In the genomic region with DNA sequence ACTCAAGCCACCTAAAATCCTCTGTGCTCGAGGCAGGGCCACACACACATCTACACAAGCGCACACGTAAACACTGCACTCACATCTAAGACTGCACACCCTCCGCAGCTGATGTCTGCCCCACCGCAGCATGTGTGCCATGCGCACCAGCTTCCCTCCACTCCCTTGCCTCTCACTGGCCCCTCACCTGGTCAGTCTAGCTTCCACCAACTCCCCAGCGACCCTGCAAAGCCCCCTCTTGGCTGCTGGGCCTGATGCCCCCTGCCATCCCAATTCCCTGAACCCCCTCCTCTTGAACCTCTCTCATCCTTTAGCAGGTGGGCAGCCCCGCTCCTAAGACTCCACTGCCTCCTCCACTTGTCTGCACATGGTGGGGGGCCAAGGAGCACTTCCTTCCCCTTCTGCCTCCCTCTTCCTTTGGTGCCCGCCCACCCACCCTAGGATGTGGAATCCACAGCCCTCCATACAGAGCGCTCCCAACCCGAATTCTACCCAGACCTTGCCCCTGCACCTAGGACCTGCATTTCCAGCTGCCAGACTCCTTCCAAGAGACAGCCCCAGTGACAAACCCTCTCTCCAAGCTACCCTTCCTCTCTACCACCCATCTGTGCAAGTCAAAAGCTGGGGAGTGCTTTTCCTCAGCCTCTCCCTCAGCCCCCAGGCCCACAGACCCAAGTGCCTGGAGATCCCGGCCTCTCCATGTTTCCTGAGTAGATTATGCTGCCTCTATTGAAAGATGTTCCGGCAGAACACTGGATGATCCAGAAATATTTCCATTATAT, we compare ENCODE assay signal across 15 cellular contexts. TPM values are rescaled to one million over a fixed set of nuclear protein-coding genes. Genes with fewer than 3 reads are reported as not detected.
"Had no signal": no experiment of that assay in that cellular context is flagged by ENCODE, and none has a peak within 500 bp of the region (broad histone marks: within the 10 kb centered on the region; RNA-seq: fewer than 3 reads in every experiment).

No MANE protein-coding gene starts in this region.

- DNase-seq: activated CD4-positive, alpha-beta memory T cell treated with anti-CD3 and anti-CD28 coated beads, Interleukin-2, amount 10 ng/mL, durations not matched to agents 7 days and 5 days; activated CD4-positive, alpha-beta T cell treated with anti-CD3 and anti-CD28 coated beads for 36 hours; activated CD8-positive, alpha-beta memory T cell treated with anti-CD3 and anti-CD28 coated beads, Interleukin-2, amount 50 U/mL, for 48 hours; activated naive CD4-positive, alpha-beta T cell; caudate nucleus; effector memory CD4-positive, alpha-beta T cell; mammary epithelial cell; stimulated activated CD4-positive, alpha-beta T cell treated with anti-CD3 and anti-CD28 coated beads, Interleukin-2, amount 100 ng/mL, for 24 hours; stimulated activated naive B cell treated with anti-CD40 and anti-IgM and Interleukin-4, amounts not matched to agents 10 μg/mL and 1 μg/mL and 100 μg/mL, for 72 hours; T-helper 9 cell had no signal

- H3K27me3 ChIP-seq: SJSA1 had no signal

- H3K4me1 Mint-ChIP-seq: activated CD4-positive, alpha-beta memory T cell treated with anti-CD3 and anti-CD28 coated beads, Interleukin-2, amount 10 ng/mL, durations not matched to agents 7 days and 5 days; activated CD4-positive, alpha-beta T cell treated with anti-CD3 and anti-CD28 coated beads for 36 hours had no signal

- H3K27me3 Mint-ChIP-seq: activated CD4-positive, alpha-beta memory T cell treated with anti-CD3 and anti-CD28 coated beads, Interleukin-2, amount 10 ng/mL, durations not matched to agents 7 days and 5 days had no signal

- H3K36me3 Mint-ChIP-seq: stimulated activated naive B cell treated with anti-CD40 and anti-IgM and Interleukin-4, amounts not matched to agents 10 μg/mL and 1 μg/mL and 100 μg/mL, for 72 hours; type B pancreatic cell had no signal

- H3K9me3 Mint-ChIP-seq: activated CD4-positive, alpha-beta memory T cell treated with anti-CD3 and anti-CD28 coated beads, Interleukin-2, amount 10 ng/mL, durations not matched to agents 7 days and 5 days; activated T-helper 1 cell treated with anti-CD3 and anti-CD28 coated beads, Interleukin-12 subunit alpha, Interleukin-12 subunit beta, Interleukin-2, Interleukin-4 antibody, amounts not matched to agents 30 ng/mL and 10 ng/mL and 1 ng/mL, durations not matched to agents 14 hours and 24 hours and 36 hours; neural crest cell; stimulated activated naive B cell treated with anti-CD40 and anti-IgM and Interleukin-4, amounts not matched to agents 10 μg/mL and 1 μg/mL and 100 μg/mL, for 72 hours; type B pancreatic cell had no signal

- H3K36me3 ChIP-seq: SJSA1 had no signal

- ATAC-seq: activated CD4-positive, alpha-beta T cell treated with anti-CD3 and anti-CD28 coated beads for 36 hours; stimulated activated naive B cell treated with anti-CD40 and anti-IgM and Interleukin-4, amounts not matched to agents 10 μg/mL and 1 μg/mL and 100 μg/mL, for 72 hours had no signal

- H3K4me3 Mint-ChIP-seq: activated CD4-positive, alpha-beta memory T cell treated with anti-CD3 and anti-CD28 coated beads, Interleukin-2, amount 10 ng/mL, durations not matched to agents 7 days and 5 days; activated CD4-positive, alpha-beta T cell treated with anti-CD3 and anti-CD28 coated beads for 36 hours; activated T-helper 1 cell treated with anti-CD3 and anti-CD28 coated beads, Interleukin-12 subunit alpha, Interleukin-12 subunit beta, Interleukin-2, Interleukin-4 antibody, amounts not matched to agents 30 ng/mL and 10 ng/mL and 1 ng/mL, durations not matched to agents 14 hours and 24 hours and 36 hours; neural crest cell; stimulated activated naive B cell treated with anti-CD40 and anti-IgM and Interleukin-4, amounts not matched to agents 10 μg/mL and 1 μg/mL and 100 μg/mL, for 72 hours; type B pancreatic cell had no signal

- H3K4me3 ChIP-seq: SJSA1 had no signal

- H3K27ac Mint-ChIP-seq: activated CD4-positive, alpha-beta memory T cell treated with anti-CD3 and anti-CD28 coated beads, Interleukin-2, amount 10 ng/mL, durations not matched to agents 7 days and 5 days; activated CD4-positive, alpha-beta T cell treated with anti-CD3 and anti-CD28 coated beads for 36 hours; activated T-helper 1 cell treated with anti-CD3 and anti-CD28 coated beads, Interleukin-12 subunit alpha, Interleukin-12 subunit beta, Interleukin-2, Interleukin-4 antibody, amounts not matched to agents 30 ng/mL and 10 ng/mL and 1 ng/mL, durations not matched to agents 14 hours and 24 hours and 36 hours; stimulated activated naive B cell treated with anti-CD40 and anti-IgM and Interleukin-4, amounts not matched to agents 10 μg/mL and 1 μg/mL and 100 μg/mL, for 72 hours; type B pancreatic cell had no signal

- H3K4me1 ChIP-seq: parathyroid adenoma, SJSA1 had no signal

- H3K27ac ChIP-seq: parathyroid adenoma, SJSA1 had no signal

RNA-seq across cellular contexts. Expression of gene ADAMTS2, which starts 23.9 kb away (rescaled TPM):
- total RNA-seq: activated CD4-positive, alpha-beta memory T cell treated with anti-CD3 and anti-CD28 coated beads, Interleukin-2, amount 10 ng/mL, durations not matched to agents 7 days and 5 days; activated CD4-positive, alpha-beta T cell treated with anti-CD3 and anti-CD28 coated beads for 36 hours; activated T-helper 1 cell treated with anti-CD3 and anti-CD28 coated beads, Interleukin-12 subunit alpha, Interleukin-12 subunit beta, Interleukin-2, Interleukin-4 antibody, amounts not matched to agents 30 ng/mL and 10 ng/mL and 1 ng/mL, durations not matched to agents 14 hours and 24 hours and 36 hours had no signal
